In genomic region chr6:35483892-35484645, GRCh38 we compare ENCODE assay signal across 17 cellular contexts. TPM values are rescaled to one million over a fixed set of nuclear protein-coding genes. Genes with fewer than 3 reads are reported as not detected.
A peak's percentile ranks its signal among the peaks of the same experiment; 100 is the strongest.
DNase-seq lines count a peak whose midpoint lies in the region; ATAC-seq and TF ChIP-seq lines count a peak whose summit lies in the region.
"Had no signal": no experiment of that assay in that cellular context is flagged by ENCODE, and none has a peak within 500 bp of the region (broad histone marks: within the 10 kb centered on the region; RNA-seq: fewer than 3 reads in every experiment).

No MANE protein-coding gene starts in this region.

- H3K18ac ChIP-seq in mesenchymal stem cell (ENCODE audit: low read depth in 1 of 2, low read length in 2 of 2) = peak overlapping the region in 1 of 2 experiments; percentile 35

- peak overlapping the region in 1 of 2 experiments; percentile 37 for H2BK12ac ChIP-seq in mesenchymal stem cell (ENCODE audit: low read length in 2 of 2)

- H3K9ac ChIP-seq in mesenchymal stem cell (ENCODE audit: low read length) = peak overlapping the region; percentile 63

- H3K4me1 ChIP-seq in mesenchymal stem cell (ENCODE audit: control insufficient read depth, insufficient read depth, low read depth, low read length) (peaks cover 52% of the 10 kb centered on the region), suprapubic skin (peaks cover 48% of the 10 kb centered on the region), adrenal gland (replicated peaks in 1 of 2) (peaks cover 8 to 17% of the 10 kb centered on the region in 2 donors)

- intact Hi-C loops in adrenal gland (cut with DNase I) = no loop called here

- H2BK15ac ChIP-seq in mesenchymal stem cell (ENCODE audit: low read depth, poor library complexity, severe bottlenecking) = peak overlapping the region; percentile 53

- ATAC-seq in HG03342 (IDR thresholded peaks at IDR 0.05; ENCODE audit: unreplicated experiment) = no peak

- DNase-seq in HL-60 (ENCODE audit: low read depth in 1 of 2, low spot score in 1 of 2) (no peak), WERI-Rb-1 (no peak), mesenchymal stem cell (no peak), suprapubic skin (ENCODE audit: low spot score in 2 of 2) (no peak), H4 (ENCODE audit: low spot score) (no peak), kidney glomerular epithelial cell (lab: John Stamatoyannopoulos, UW) (no peak), adrenal gland (no peak)
- DNase-seq: activated CD4-positive, alpha-beta T cell treated with anti-CD3 and anti-CD28 coated beads, Interleukin-2, amount 50 U/mL, for 1 hour; activated naive CD4-positive, alpha-beta T cell treated with Interleukin-2 at 50 U/mL for 16 hours; activated T-cell treated with anti-CD3 and anti-CD28 coated beads for 4 hours; anterior cingulate cortex; foreskin keratinocyte; NCI-H1436 treated with DMSO at 0.1 percent for 48 hours; SW 1271 had no signal

- TF ChIP-seq POLR2A in suprapubic skin (IDR thresholded peaks at IDR 0.05) (no peak), adrenal gland (IDR thresholded peaks at IDR 0.05) (no peak)

- H2AK5ac ChIP-seq in mesenchymal stem cell (ENCODE audit: low read length, severe bottlenecking) = peak overlapping the region; percentile 54

- H4K8ac ChIP-seq in mesenchymal stem cell (ENCODE audit: low read length) = no peak overlapping the region

- H3K36me3 ChIP-seq in WERI-Rb-1 (peaks cover 56% of the 10 kb centered on the region), mesenchymal stem cell (ENCODE audit: control insufficient read depth in 1 of 2, insufficient read depth in 2 of 2, low read depth in 1 of 2, low read length in 2 of 2) (peaks cover 52 to 67% of the 10 kb centered on the region in 2 experiments), suprapubic skin (peaks cover 32% of the 10 kb centered on the region), adrenal gland (replicated peaks in 1 of 2) (no peaks in the 10 kb centered on the region)

- TF ChIP-seq EP300 in suprapubic skin (IDR thresholded peaks at IDR 0.05) = no peak

- H2BK120ac ChIP-seq in mesenchymal stem cell (ENCODE audit: low read depth, low read length) = no peak overlapping the region

- H3K4ac ChIP-seq in mesenchymal stem cell (ENCODE audit: low read depth in 1 of 2, low read length in 2 of 2) = peak overlapping the region in 1 of 2 experiments; percentile 26

- TF ChIP-seq CTCF in HL-60 (IDR thresholded peaks at IDR 0.05; ENCODE audit: insufficient read depth, low read length) = no peak
- TF ChIP-seq CTCF in WERI-Rb-1 (IDR thresholded peaks at IDR 0.05; ENCODE audit: low read depth, low read length) = no peak
- no peak for TF ChIP-seq CTCF in suprapubic skin (IDR thresholded peaks at IDR 0.05)
- no peak for TF ChIP-seq CTCF in adrenal gland (IDR thresholded peaks at IDR 0.05)

- H3K4me2 ChIP-seq in mesenchymal stem cell (ENCODE audit: low read length, poor library complexity, severe bottlenecking) = no peak overlapping the region

- H3K27me3 ChIP-seq in HL-60 (ENCODE audit: insufficient read depth, poor library complexity, severe bottlenecking) (no peaks in the 10 kb centered on the region), WERI-Rb-1 (ENCODE audit: insufficient read depth, low read depth, severe bottlenecking) (no peaks in the 10 kb centered on the region), mesenchymal stem cell (ENCODE audit: control insufficient read depth in 1 of 2, insufficient read depth in 1 of 2, low read length in 2 of 2) (no peaks in the 10 kb centered on the region), suprapubic skin (no peaks in the 10 kb centered on the region), adrenal gland (no peaks in the 10 kb centered on the region)
- H3K27me3 ChIP-seq: foreskin keratinocyte had no signal

- H2BK5ac ChIP-seq in mesenchymal stem cell (ENCODE audit: low read depth, low read length, poor library complexity, severe bottlenecking) = no peak overlapping the region

- peak overlapping the region; percentile 14; the same call in 1 of the 2 replicates for H3K27ac ChIP-seq in HL-60 (replicated peaks)
- peak overlapping the region; percentile 78 for H3K27ac ChIP-seq in WERI-Rb-1
- no peak overlapping the region for H3K27ac ChIP-seq in mesenchymal stem cell (ENCODE audit: low read length, poor library complexity, severe bottlenecking)
- peak overlapping the region; percentile 95 for H3K27ac ChIP-seq in suprapubic skin
- H3K27ac ChIP-seq in adrenal gland = no peak overlapping the region

- H3K4me3 ChIP-seq in HL-60 (replicated peaks; ENCODE audit: insufficient read depth, low read length) (no peak overlapping the region), WERI-Rb-1 (ENCODE audit: low read depth, low read length) (no peak overlapping the region), mesenchymal stem cell (ENCODE audit: insufficient read depth in 1 of 2, low read depth in 1 of 2, low read length in 2 of 2) (no peak overlapping the region), suprapubic skin (no peak overlapping the region), adrenal gland (no peak overlapping the region)

- H3K9me3 ChIP-seq in WERI-Rb-1 (ENCODE audit: severe bottlenecking) = no peaks in the 10 kb centered on the region
- no peaks in the 10 kb centered on the region for H3K9me3 ChIP-seq in mesenchymal stem cell (ENCODE audit: control insufficient read depth, low read length)
- no peaks in the 10 kb centered on the region for H3K9me3 ChIP-seq in suprapubic skin
- no peaks in the 10 kb centered on the region for H3K9me3 ChIP-seq in adrenal gland (replicated peaks in 1 of 3)

- H4K91ac ChIP-seq in mesenchymal stem cell (ENCODE audit: low read length) = no peak overlapping the region

- no peak overlapping the region for H3K14ac ChIP-seq in mesenchymal stem cell (ENCODE audit: low read length in 2 of 2)

- WGBS in mesenchymal stem cell = 96% methylated on average over 11 of the region's 13 CpGs
- WGBS in suprapubic skin = 86% methylated on average over 13 of the region's 13 CpGs
- WGBS in adrenal gland, 4 donors = 84 to 88% (median 87%) methylated on average over 13 of the region's 13 CpGs

- H3K23ac ChIP-seq in mesenchymal stem cell (ENCODE audit: low read length in 2 of 2) = no peak overlapping the region

- H3K79me1 ChIP-seq in mesenchymal stem cell (replicated peaks; ENCODE audit: low read length, poor library complexity, severe bottlenecking) = peaks cover 46% of the 10 kb centered on the region

- no peak overlapping the region for H2AFZ ChIP-seq in mesenchymal stem cell (ENCODE audit: low read depth, low read length)

RNA-seq across cellular contexts. Expression of gene TEAD3, which starts 12.8 kb away (rescaled TPM):
- polyA plus RNA-seq in mesenchymal stem cell (2013, experiment 1 of 2) = 41.3 TPM
- 39.0 TPM for polyA plus RNA-seq in mesenchymal stem cell (2013, experiment 2 of 2)
- 10 to 100 TPM; 39.0 to 55.4 (median 51.5) TPM for total RNA-seq in suprapubic skin
- 4.1 and 7.1 TPM in 2 replicates for total RNA-seq in H4 (2014; rRNA removed; shearing (Covaris generic))
- total RNA-seq in adrenal gland = 10 to 100 TPM in 3 of 8 donors, 1 to 10 TPM in 5; 4.8 to 14.3 (median 8.7) TPM
- polyA plus RNA-seq in adrenal gland = 10 to 100 TPM in 2 of 3 donors, 1 to 10 TPM in 1; 5.5 to 15.5 (median 12.2) TPM

RNA-seq across cellular contexts. Expression of gene RPL10A, which starts 15.9 kb away (rescaled TPM):
- 1,727 TPM for polyA plus RNA-seq in mesenchymal stem cell (2013, experiment 1 of 2)
- polyA plus RNA-seq in mesenchymal stem cell (2013, experiment 2 of 2) = 1,711 TPM
- total RNA-seq in suprapubic skin = 1,000 to 10,000 TPM; 1,092 to 2,148 (median 1,858) TPM
- 1,521 and 1,556 TPM in 2 replicates for total RNA-seq in H4 (2014; rRNA removed; shearing (Covaris generic))
- 1,000 to 10,000 TPM in 5 of 8 donors, 100 to 1,000 TPM in 3; 680 to 1,387 (median 1,180) TPM for total RNA-seq in adrenal gland
- polyA plus RNA-seq in adrenal gland = 1,000 to 10,000 TPM in 1 of 3 donors, 100 to 1,000 TPM in 2; 733 to 1,132 (median 750) TPM

RNA-seq across cellular contexts. Expression of gene TULP1, which starts 28.6 kb away (rescaled TPM):
- polyA plus RNA-seq in mesenchymal stem cell (2013, experiment 1 of 2) = not detected
- polyA plus RNA-seq in mesenchymal stem cell (2013, experiment 2 of 2) = not detected
- total RNA-seq in suprapubic skin = under 1 TPM in 2 of 4 donors, not detected in 2; 0.72 to 0.83 TPM
- total RNA-seq in H4 (2014; rRNA removed; shearing (Covaris generic)) = not detected in 2 replicates
- not detected for total RNA-seq in adrenal gland
- polyA plus RNA-seq in adrenal gland = under 1 TPM in 2 of 3 donors, not detected in 1; 0.07 to 0.80 TPM
- total RNA-seq: foreskin keratinocyte, mucosa of gallbladder, sciatic nerve had no signal
- polyA plus RNA-seq: foreskin keratinocyte had no signal

RNA-seq across cellular contexts. Expression of gene FANCE, which starts 31.9 kb away (rescaled TPM):
- 2.3 TPM for polyA plus RNA-seq in mesenchymal stem cell (2013, experiment 1 of 2)
- 2.3 TPM for polyA plus RNA-seq in mesenchymal stem cell (2013, experiment 2 of 2)
- total RNA-seq in suprapubic skin (10 to 100 TPM; 20.6 to 25.6 (median 21.6) TPM), adrenal gland (1 to 10 TPM; 1.0 to 3.5 (median 2.1) TPM)
- 5.9 and 6.6 TPM in 2 replicates for total RNA-seq in H4 (2014; rRNA removed; shearing (Covaris generic))
- polyA plus RNA-seq in adrenal gland = 1 to 10 TPM; 1.4 to 2.7 (median 1.7) TPM

Comparison
In these comparisons a context has a peak if more than half of its experiments do, and no peak if none do; other contexts are left out.
1. H3K27ac ChIP-seq: peak in HL-60 (single experiment), WERI-Rb-1 (single experiment) and suprapubic skin (single experiment); none in mesenchymal stem cell (single experiment) and adrenal gland (0 of 5).